ENCODE assay signal across 8 cellular contexts in genomic region chr1:94792473-94792875, GRCh38. TPM values are rescaled to one million over a fixed set of nuclear protein-coding genes. Genes with fewer than 3 reads are reported as not detected.
DNase-seq lines count a peak whose midpoint lies in the region; ATAC-seq, FAIRE-seq and TF ChIP-seq lines count a peak whose summit lies in the region.

No MANE protein-coding gene starts in this region.

- peak; percentile 97 for ATAC-seq in HG03469 (IDR thresholded peaks at IDR 0.05; ENCODE audit: unreplicated experiment)

- peaks cover 31% of the 10 kb centered on the region for H3K4me1 Mint-ChIP-seq in astrocyte (ENCODE audit: low read depth, unreplicated experiment)

- no peaks in the 10 kb centered on the region for H3K27me3 Mint-ChIP-seq in astrocyte (ENCODE audit: low read depth, unreplicated experiment)

- H3K36me3 ChIP-seq in astrocyte (ENCODE audit: insufficient read depth, low read length): no peaks in the 10 kb centered on the region

- H3K79me2 ChIP-seq in astrocyte (ENCODE audit: insufficient read depth, low read length): no peaks in the 10 kb centered on the region

- H2AFZ ChIP-seq in astrocyte (ENCODE audit: low read depth, low read length): no peak overlapping the region

- TF ChIP-seq CTCF in GM20000 (IDR thresholded peaks at IDR 0.05; ENCODE audit: extremely low read depth, missing control alignments): no peak
- peak; percentile 24 for TF ChIP-seq CTCF in astrocyte (IDR thresholded peaks at IDR 0.05; ENCODE audit: insufficient read depth, low read depth, low read length)

- no peaks in the 10 kb centered on the region for H3K9me3 ChIP-seq in astrocyte (ENCODE audit: insufficient read depth, low read depth, low read length)

- H3K4me3 ChIP-seq in astrocyte (ENCODE audit: insufficient read depth, low read depth, low read length): peak overlapping the region; percentile 7

- no peak overlapping the region for H3K4me3 Mint-ChIP-seq in astrocyte (ENCODE audit: unreplicated experiment)

- H3K27me3 ChIP-seq in astrocyte (ENCODE audit: insufficient read depth, low read length): no peaks in the 10 kb centered on the region

- DNase-seq in Ammon's horn (ENCODE audit: low spot score) (peak; percentile 29), GM20000 (ENCODE audit: low spot score) (peak; percentile 47), astrocyte (ENCODE audit: low read depth) (no peak), medulla oblongata (ENCODE audit: extremely low spot score) (peak; percentile 45), putamen (ENCODE audit: low spot score) (no peak), retina (no peak)
- no peak for DNase-seq in activated CD4-positive, CD25-positive, alpha-beta regulatory T cell (lab: John Stamatoyannopoulos, UW)

- H3K36me3 Mint-ChIP-seq in astrocyte (ENCODE audit: low read depth, unreplicated experiment): no peaks in the 10 kb centered on the region

- peak overlapping the region; percentile 13 for H3K9ac ChIP-seq in astrocyte (ENCODE audit: low read length)

- H3K9me3 Mint-ChIP-seq in astrocyte (ENCODE audit: unreplicated experiment): peaks cover 2% of the 10 kb centered on the region

- H3K4me2 ChIP-seq in astrocyte (ENCODE audit: low read length): peak overlapping the region; percentile 63

- H3K27ac Mint-ChIP-seq in astrocyte (ENCODE audit: unreplicated experiment): peak overlapping the region; percentile 70

- H3K27ac ChIP-seq in astrocyte (ENCODE audit: low read depth, low read length): peak overlapping the region; percentile 37

- FAIRE-seq in astrocyte (lab: Jason Lieb, UNC): no peak

- H4K20me1 ChIP-seq in astrocyte (ENCODE audit: insufficient read depth, low read length): no peaks in the 10 kb centered on the region

- peaks cover 15% of the 10 kb centered on the region for H3K4me1 ChIP-seq in astrocyte (ENCODE audit: insufficient read depth, low read length)

RNA-seq across cellular contexts. Expression of gene SLC44A3, which starts 27.7 kb away (rescaled TPM):
- 3.7 and 4.7 TPM in 2 replicates for total RNA-seq in astrocyte

Comparison
In these comparisons a context has a peak if more than half of its experiments do, and no peak if none do; other contexts are left out.
1. DNase-seq: peak in Ammon's horn (single experiment), GM20000 (single experiment) and medulla oblongata (single experiment); none in astrocyte (single experiment), putamen (single experiment), retina (single experiment) and activated CD4-positive, CD25-positive, alpha-beta regulatory T cell (0 of 4).